13 cellular contexts compared by ENCODE assay signal in the genomic region with DNA sequence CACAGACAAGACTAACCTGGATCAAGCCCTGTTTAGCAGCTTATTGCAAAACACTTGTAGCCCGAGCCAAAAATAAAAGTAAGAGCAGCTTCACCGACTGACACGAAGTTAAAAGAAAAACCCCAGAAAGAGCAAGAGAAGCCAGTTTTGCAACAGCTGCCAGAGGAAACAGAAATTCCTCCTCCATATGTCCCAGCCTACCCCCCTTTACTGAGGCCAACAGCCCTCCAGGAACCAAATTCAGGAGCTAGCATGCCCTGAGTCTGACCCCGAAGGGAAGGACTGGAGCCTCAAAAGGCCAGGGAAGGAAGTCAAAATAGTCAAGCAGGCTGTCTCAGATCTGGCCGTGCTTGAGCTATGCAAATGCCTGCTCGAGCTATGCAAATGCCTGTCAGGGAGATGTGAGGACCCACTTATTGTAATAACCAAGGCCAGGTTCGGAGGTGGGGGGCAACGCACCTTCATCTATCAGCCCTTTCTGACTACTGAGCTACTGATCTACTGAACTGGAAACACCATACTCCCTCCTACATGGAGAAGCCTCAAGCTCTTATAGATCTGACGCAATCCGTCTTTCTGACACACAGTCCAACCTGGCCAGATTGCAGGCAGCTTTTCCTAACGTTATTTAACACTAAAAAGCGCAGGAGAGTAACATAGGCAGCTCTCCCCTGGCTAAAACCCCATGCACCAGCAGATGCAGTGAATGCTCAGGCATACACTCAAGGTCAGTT. TPM values are rescaled to one million over a fixed set of nuclear protein-coding genes. Genes with fewer than 3 reads are reported as not detected.
DNase-seq lines count a peak whose midpoint lies in the region; ATAC-seq and TF ChIP-seq lines count a peak whose summit lies in the region.
"Had no signal": no experiment of that assay in that cellular context is flagged by ENCODE, and none has a peak within 500 bp of the region (broad histone marks: within the 10 kb centered on the region; RNA-seq: fewer than 3 reads in every experiment).

No MANE protein-coding gene starts in this region.

- no peaks in the 10 kb centered on the region for H3K36me3 Mint-ChIP-seq in WTC11

- intact Hi-C loops in thyroid gland (cut with DNase I): no loop called here

- H3K27me3 ChIP-seq in thyroid gland: no peaks in the 10 kb centered on the region
- H3K27me3 ChIP-seq: breast epithelium had no signal

- CTCF ChIA-PET in WTC11 (lab: Charles Lee): interaction anchor here (0.9 to 4.0 kb wide), 9 partner anchors 13 to 194 kb away, joined by 3 to 22 read pairs (median 4); no protein-coding TSS in a partner anchor

- 14 to 16% methylated on average over 12 of the region's 12 CpGs for WGBS in thyroid gland, 2 donors

- peak; percentile 59 for DNase-seq in NOMO-1 (lab: John Stamatoyannopoulos, UW; ENCODE audit: unreplicated experiment in 2 of 2)
- DNase-seq in NOMO-1 treated with dmso at 0.1 percent for 144 hours (lab: John Stamatoyannopoulos, UW; ENCODE audit: unreplicated experiment): no peak
- no peak for DNase-seq in WTC11 (ENCODE audit: low spot score)
- peak; percentile 19 for DNase-seq in iPS-NIHi7 (ENCODE audit: extremely low spot score)
- DNase-seq in thyroid gland: peak in 1 of 2 donors; percentile 31
- DNase-seq in stimulated activated CD4-positive, alpha-beta T cell treated with anti-CD3 and anti-CD28 coated beads, Interleukin-15, amount 100 ng/mL, for 24 hours: no peak
- DNase-seq: NCI-H446 treated with DMSO at 0.1 percent for 48 hours; stimulated activated CD4-positive, alpha-beta T cell treated with anti-CD3 and anti-CD28 coated beads, Interleukin-4, amount 100 ng/mL, for 1 hour had no signal

- H3K36me3 ChIP-seq in thyroid gland: no peaks in the 10 kb centered on the region
- H3K36me3 ChIP-seq: breast epithelium had no signal

- H3K4me3 ChIP-seq in thyroid gland (replicated peaks in 1 of 3): no peak overlapping the region
- H3K4me3 ChIP-seq: breast epithelium had no signal

- no peaks in the 10 kb centered on the region for H3K27me3 Mint-ChIP-seq in WTC11 (ENCODE audit: low read depth)

- no peaks in the 10 kb centered on the region for H3K9me3 ChIP-seq in thyroid gland
- H3K9me3 ChIP-seq: breast epithelium had no signal

- no peak overlapping the region for H3K27ac Mint-ChIP-seq in WTC11

- ATAC-seq in WTC11 (no peak; the same call in 1 of the 2 replicates), GM18502 (IDR thresholded peaks at IDR 0.05; ENCODE audit: poor library complexity, unreplicated experiment) (no peak), HG02759 (IDR thresholded peaks at IDR 0.05; ENCODE audit: unreplicated experiment) (no peak)

- peak overlapping the region; percentile 78 to 84 (median 79) for H3K27ac ChIP-seq in thyroid gland

- peaks cover 50% of the 10 kb centered on the region for H3K4me1 Mint-ChIP-seq in WTC11

- H3K4me3 Mint-ChIP-seq in WTC11: no peak overlapping the region

- peaks cover 54 to 67% of the 10 kb centered on the region in 2 donors for H3K4me1 ChIP-seq in thyroid gland

- TF ChIP-seq CTCF in WTC11 (IDR thresholded peaks at IDR 0.05): no peak
- TF ChIP-seq CTCF in thyroid gland (IDR thresholded peaks at IDR 0.05): no peak

- H3K9me3 Mint-ChIP-seq in WTC11: peaks cover 9% of the 10 kb centered on the region; the same call in 1 of the 2 replicates

- POLR2A ChIA-PET in WTC11 (lab: Charles Lee): interaction anchor here (0.8 kb wide), 1 partner anchor 47 kb away, joined by 4 read pairs; no protein-coding TSS in a partner anchor

- no peak for TF ChIP-seq POLR2A in thyroid gland (IDR thresholded peaks at IDR 0.05)

TF ChIP-seq in WTC11, 78 proteins besides CTCF, POLR2A, EP300 and RAD21:
- no peak for TF ChIP-seq JUN (CRISPR knock-in tag; IDR thresholded peaks at IDR 0.05)
- peak; percentile 83 for TF ChIP-seq GABPB1 (CRISPR knock-in tag; IDR thresholded peaks at IDR 0.05)
- no peak for TF ChIP-seq ZNF121 (CRISPR knock-in tag; IDR thresholded peaks at IDR 0.05)

RNA-seq across cellular contexts. Expression of gene SIGLEC11, which starts 6.7 kb away (rescaled TPM):
- not detected in 3 replicates for total RNA-seq in WTC11 (2021)
- 1 to 10 TPM in 2 of 4 donors, under 1 TPM in 2; 0.33 to 1.7 (median 0.92) TPM for total RNA-seq in thyroid gland
- total RNA-seq: A673 had no signal

RNA-seq across cellular contexts. Expression of gene NUP62, which starts 25.0 kb away (rescaled TPM):
- 87.1 to 91.4 TPM (median 90.3 TPM) in 3 replicates for total RNA-seq in WTC11 (2021)
- total RNA-seq in thyroid gland: 10 to 100 TPM; 27.5 to 32.3 (median 30.5) TPM

RNA-seq across cellular contexts. Expression of gene ATF5, which starts 25.3 kb away (rescaled TPM):
- total RNA-seq in WTC11 (2021): 9.0 to 10.8 TPM (median 10.8 TPM) in 3 replicates
- 10 to 100 TPM in 1 of 4 donors, 1 to 10 TPM in 3; 6.3 to 17.9 (median 8.0) TPM for total RNA-seq in thyroid gland

RNA-seq across cellular contexts. Expression of gene IL4I1, which starts 57.6 kb away (rescaled TPM):
- total RNA-seq in WTC11 (2021): 0.83 to 1.4 TPM (median 0.99 TPM) in 3 replicates
- under 1 TPM in 1 of 4 donors, not detected in 3; 0.83 TPM for total RNA-seq in thyroid gland
- total RNA-seq: temporal lobe had no signal

Comparison
In these comparisons a context has a peak if more than half of its experiments do, and no peak if none do; other contexts are left out.
1. DNase-seq: peak in NOMO-1 (2 of 2) and iPS-NIHi7 (single experiment); none in NOMO-1 treated with dmso at 0.1 percent for 144 hours (single experiment), WTC11 (single experiment) and stimulated activated CD4-positive, alpha-beta T cell treated with anti-CD3 and anti-CD28 coated beads, Interleukin-15, amount 100 ng/mL, for 24 hours (single experiment).